Comparison of ENCODE assay signal across 8 cellular contexts in genomic region chr20:2663887-2664719, GRCh38.
DNase-seq lines count a peak whose midpoint lies in the region; ATAC-seq and TF ChIP-seq lines count a peak whose summit lies in the region.

Gene IDH3B (minus strand): TSS chr20:2664216. CDS start chr20:2664188, 28 bp downstream.

- POLR2A ChIA-PET in AG04449 (lab: Yijun Ruan, JAX) = interaction anchor here (3.7 kb wide), 1 partner anchor 11 kb away, joined by 36 read pairs; the partner anchor contains the start of gene NOP56

- ATAC-seq in GM18907 (IDR thresholded peaks at IDR 0.05; ENCODE audit: unreplicated experiment) = peak; percentile 73
- ATAC-seq in HG03175 (IDR thresholded peaks at IDR 0.05; ENCODE audit: unreplicated experiment) = peak; percentile 93

- DNase-seq in AG04449 (ENCODE audit: low read depth, low spot score) = peak; percentile 49
- peak; percentile 95 for DNase-seq in NCI-H345 (lab: John Stamatoyannopoulos, UW)
- DNase-seq in activated CD4-positive, CD25-positive, alpha-beta regulatory T cell (lab: John Stamatoyannopoulos, UW) = peak; percentile 66 to 86 (median 84)
- peak; percentile 91 for DNase-seq in central memory CD4-positive, alpha-beta T cell
- peak; percentile 95 for DNase-seq in iris pigment epithelial cell (ENCODE audit: low read depth)
- peak; percentile 86 to 88 for DNase-seq in stimulated activated CD4-positive, alpha-beta T cell treated with anti-CD3 and anti-CD28 coated beads, Interleukin-12 subunit alpha, Interleukin-12 subunit beta, amount 100 ng/mL, for 24 hours (ENCODE audit: low read depth in 2 of 2)

- no peak for TF ChIP-seq CTCF in AG04449 (IDR thresholded peaks at IDR 0.05; ENCODE audit: insufficient read depth, low read length, missing control alignments)

- CTCF ChIA-PET in AG04449 (lab: Yijun Ruan, JAX) = interaction anchor here (1.2 to 3.3 kb wide), 4 partner anchors 8 to 337 kb away, joined by 3 to 13 read pairs (median 4); no protein-coding TSS in a partner anchor

- H3K4me3 ChIP-seq in AG04449 (ENCODE audit: low read depth, low read length) = peak within 1 kb of the TSS; percentile 95

Comparison
In these comparisons a context has a peak if more than half of its experiments do, and no peak if none do; other contexts are left out.
1. Peak in every context shown above with its lines: DNase-seq, ATAC-seq and H3K4me3 ChIP-seq.